ENCODE assay signal across 13 cellular contexts in the genomic region with DNA sequence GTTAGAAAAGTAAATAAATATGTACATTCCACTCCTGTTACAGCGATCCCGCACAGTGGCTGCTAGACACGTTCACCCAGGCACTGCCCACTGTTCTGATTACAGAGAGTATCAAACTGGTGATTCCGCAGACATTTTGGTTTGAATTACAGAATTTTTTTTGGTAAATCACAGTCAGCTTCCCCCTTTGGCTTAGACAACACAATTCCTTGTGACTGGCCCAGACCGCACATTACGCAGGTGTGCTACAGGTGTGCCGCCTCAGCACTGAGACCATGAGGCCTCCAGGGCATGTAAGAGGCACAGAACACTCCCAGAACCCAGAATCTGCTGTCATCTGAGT.
DNase-seq lines count a peak whose midpoint lies in the region; ATAC-seq and TF ChIP-seq lines count a peak whose summit lies in the region.
"Had no signal": no experiment of that assay in that cellular context is flagged by ENCODE, and none has a peak within 500 bp of the region (broad histone marks: within the 10 kb centered on the region; RNA-seq: fewer than 3 reads in every experiment).

No MANE protein-coding gene starts in this region.

- H3K9me3 ChIP-seq in RWPE2 (ENCODE audit: severe bottlenecking) (no peaks in the 10 kb centered on the region), fibroblast of lung (ENCODE audit: control insufficient read depth, insufficient read depth, low read depth, low read length) (no peaks in the 10 kb centered on the region), thoracic aorta (no peaks in the 10 kb centered on the region)
- H3K9me3 ChIP-seq: right lobe of liver, thyroid gland had no signal

- peak overlapping the region; percentile 95 for H3K27ac ChIP-seq in RWPE2 (ENCODE audit: poor library complexity, severe bottlenecking)
- no peak overlapping the region for H3K27ac ChIP-seq in fibroblast of lung (ENCODE audit: insufficient read depth, low read length)
- H3K27ac ChIP-seq in thoracic aorta = peak overlapping the region; percentile 27 to 35
- H3K27ac ChIP-seq: right lobe of liver, thyroid gland had no signal

- no peak overlapping the region for H3K4me2 ChIP-seq in fibroblast of lung (ENCODE audit: extremely low read depth, insufficient read depth, low read length)

- no peaks in the 10 kb centered on the region for H3K79me2 ChIP-seq in fibroblast of lung (ENCODE audit: control insufficient read depth, insufficient read depth, low read length)

- DNase-seq in NCI-H2029 treated with DMSO at 0.1 percent for 48 hours (lab: John Stamatoyannopoulos, UW) (peak; percentile 11), NCI-H2029 (lab: John Stamatoyannopoulos, UW) (no peak), RWPE2 (ENCODE audit: low spot score) (peak; percentile 88), fibroblast of lung (ENCODE audit: low read depth in 2 of 2) (peak; percentile 45 to 88), thoracic aorta (ENCODE audit: low spot score) (no peak), COR-L47 (lab: John Stamatoyannopoulos, UW) (no peak)
- DNase-seq: naive thymus-derived CD8-positive, alpha-beta T cell; NCI-H510A treated with DMSO at 0.1 percent for 48 hours; right lobe of liver; SHP77 treated with DMSO at 0.1 percent for 48 hours; thyroid gland had no signal

- H3K9ac ChIP-seq in fibroblast of lung (ENCODE audit: insufficient read depth, low read length) = no peak overlapping the region

- no peaks in the 10 kb centered on the region for H3K27me3 ChIP-seq in RWPE2 (ENCODE audit: insufficient read depth, poor library complexity, severe bottlenecking)
- H3K27me3 ChIP-seq in fibroblast of lung (ENCODE audit: control insufficient read depth, insufficient read depth, low read length) = no peaks in the 10 kb centered on the region
- H3K27me3 ChIP-seq in thoracic aorta (replicated peaks; ENCODE audit: insufficient read depth) = no peaks in the 10 kb centered on the region
- H3K27me3 ChIP-seq: right lobe of liver, thyroid gland had no signal

- H3K4me1 ChIP-seq in RWPE2 (ENCODE audit: insufficient read depth, poor library complexity, severe bottlenecking) = peaks cover 54% of the 10 kb centered on the region
- peaks cover 2% of the 10 kb centered on the region for H3K4me1 ChIP-seq in fibroblast of lung (ENCODE audit: control insufficient read depth, extremely low read depth, insufficient read depth, low read length)
- H3K4me1 ChIP-seq in thoracic aorta (ENCODE audit: control insufficient read depth in 1 of 2, low read depth in 2 of 2) = peaks cover 16 to 23% of the 10 kb centered on the region in 2 donors
- H3K4me1 ChIP-seq: right lobe of liver had no signal

- H4K20me1 ChIP-seq in fibroblast of lung (ENCODE audit: control insufficient read depth, extremely low read depth, insufficient read depth, low read length) = no peaks in the 10 kb centered on the region

- H3K36me3 ChIP-seq in RWPE2 (ENCODE audit: low read depth) (peaks cover 45% of the 10 kb centered on the region), fibroblast of lung (ENCODE audit: control insufficient read depth, insufficient read depth, low read length) (peaks cover 10% of the 10 kb centered on the region), thoracic aorta (peaks cover 30% of the 10 kb centered on the region)
- H3K36me3 ChIP-seq: right lobe of liver had no signal

- H3K4me3 ChIP-seq in RWPE2 (ENCODE audit: severe bottlenecking) = no peak overlapping the region
- H3K4me3 ChIP-seq in fibroblast of lung (replicated peaks in 1 of 4; ENCODE audit: control extremely low read depth in 1 of 4, insufficient read depth in 1 of 4, low read depth in 3 of 4, low read length in 4 of 4) = no peak overlapping the region
- no peak overlapping the region for H3K4me3 ChIP-seq in thoracic aorta
- H3K4me3 ChIP-seq: right lobe of liver, thyroid gland had no signal

- no peak overlapping the region for H2AFZ ChIP-seq in fibroblast of lung (ENCODE audit: low read length)

- ATAC-seq in RWPE2 (ENCODE audit: low read depth) (peak; percentile 87), thoracic aorta (ENCODE audit: insufficient number of reproducible peaks, low FRiP score, low read depth) (peak; percentile 19), HG03432 (IDR thresholded peaks at IDR 0.05; ENCODE audit: unreplicated experiment) (no peak), GM21515 (IDR thresholded peaks at IDR 0.05; ENCODE audit: unreplicated experiment) (no peak)
- ATAC-seq: naive thymus-derived CD8-positive, alpha-beta T cell; right lobe of liver had no signal

- no peak for TF ChIP-seq CTCF in RWPE2 (IDR thresholded peaks at IDR 0.05; ENCODE audit: poor library complexity, severe bottlenecking)
- no peak for TF ChIP-seq CTCF in fibroblast of lung (conservative IDR thresholded peaks at IDR 0.05 in 1 of 2, IDR thresholded peaks at IDR 0.05 in 1 of 2; ENCODE audit: low read depth in 1 of 2, low read length in 2 of 2)
- TF ChIP-seq CTCF in thoracic aorta (IDR thresholded peaks at IDR 0.05) = no peak

Comparison
In these comparisons a context has a peak if more than half of its experiments do, and no peak if none do; other contexts are left out.
1. DNase-seq: peak in NCI-H2029 treated with DMSO at 0.1 percent for 48 hours (single experiment), RWPE2 (single experiment) and fibroblast of lung (2 of 2); none in NCI-H2029 (single experiment), thoracic aorta (single experiment) and COR-L47 (single experiment).
2. ATAC-seq: peak in RWPE2 (single experiment) and thoracic aorta (single experiment); none in HG03432 (single experiment) and GM21515 (single experiment).